In the genomic region with DNA sequence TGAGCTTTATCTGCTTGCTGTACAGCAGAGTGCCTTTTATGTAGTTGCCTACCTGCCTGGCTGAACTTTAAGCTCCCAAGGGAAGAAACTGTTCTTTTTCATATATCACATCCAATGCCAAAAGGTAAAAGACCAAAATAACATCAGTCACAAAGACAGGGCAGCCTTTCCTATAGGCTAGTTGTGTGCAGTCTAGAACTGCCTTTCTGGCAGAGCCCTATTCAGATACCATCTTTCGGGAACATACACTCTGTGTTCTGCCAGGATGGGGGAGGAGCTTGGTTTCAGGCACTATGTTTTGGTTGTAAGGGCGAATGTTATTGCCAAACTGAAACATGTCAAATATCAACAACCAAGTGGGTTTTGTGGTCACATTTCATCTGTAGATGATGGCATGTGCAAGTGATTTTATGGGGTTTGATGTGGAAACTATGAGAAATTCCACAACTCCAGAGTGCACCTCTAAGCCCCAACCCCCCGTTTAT, we compare ENCODE assay signal across 17 cellular contexts.
DNase-seq lines count a peak whose midpoint lies in the region; ATAC-seq and TF ChIP-seq lines count a peak whose summit lies in the region.
"Had no signal": no experiment of that assay in that cellular context is flagged by ENCODE, and none has a peak within 500 bp of the region (broad histone marks: within the 10 kb centered on the region; RNA-seq: fewer than 3 reads in every experiment).

No MANE protein-coding gene starts in this region.

- H3K4me1 Mint-ChIP-seq in activated naive CD8-positive, alpha-beta T cell (ENCODE audit: low read depth), result peaks cover 44% of the 10 kb centered on the region
- peaks cover 11% of the 10 kb centered on the region for H3K4me1 Mint-ChIP-seq in nephron
- no peaks in the 10 kb centered on the region for H3K4me1 Mint-ChIP-seq in stimulated activated naive B cell treated with anti-CD40 and anti-IgM and Interleukin-4, amounts not matched to agents 10 μg/mL and 1 μg/mL and 100 μg/mL, for 72 hours

- H3K27me3 Mint-ChIP-seq in activated naive CD8-positive, alpha-beta T cell, result no peaks in the 10 kb centered on the region
- H3K27me3 Mint-ChIP-seq in nephron (ENCODE audit: low read depth), result no peaks in the 10 kb centered on the region
- peaks cover 24 to 27% of the 10 kb centered on the region in 2 donors for H3K27me3 Mint-ChIP-seq in stimulated activated naive B cell treated with anti-CD40 and anti-IgM and Interleukin-4, amounts not matched to agents 10 μg/mL and 1 μg/mL and 100 μg/mL, for 72 hours

- no peaks in the 10 kb centered on the region for H3K9me3 Mint-ChIP-seq in activated naive CD8-positive, alpha-beta T cell (ENCODE audit: low read depth)
- H3K9me3 Mint-ChIP-seq in nephron, result no peaks in the 10 kb centered on the region
- no peaks in the 10 kb centered on the region for H3K9me3 Mint-ChIP-seq in stimulated activated naive B cell treated with anti-CD40 and anti-IgM and Interleukin-4, amounts not matched to agents 10 μg/mL and 1 μg/mL and 100 μg/mL, for 72 hours
- H3K9me3 Mint-ChIP-seq: mesothelial cell of epicardium had no signal

- no peak overlapping the region for H2AFZ ChIP-seq in DND-41 (ENCODE audit: low read depth, low read length)

- H3K36me3 Mint-ChIP-seq in activated naive CD8-positive, alpha-beta T cell, result no peaks in the 10 kb centered on the region
- no peaks in the 10 kb centered on the region for H3K36me3 Mint-ChIP-seq in nephron (ENCODE audit: low read depth)
- H3K36me3 Mint-ChIP-seq in stimulated activated naive B cell treated with anti-CD40 and anti-IgM and Interleukin-4, amounts not matched to agents 10 μg/mL and 1 μg/mL and 100 μg/mL, for 72 hours, result no peaks in the 10 kb centered on the region
- H3K36me3 Mint-ChIP-seq: CD4-positive, CD25-positive, alpha-beta regulatory T cell; mesothelial cell of epicardium had no signal

- H3K27ac Mint-ChIP-seq in activated naive CD8-positive, alpha-beta T cell, result peak overlapping the region; percentile 67
- peak overlapping the region in 2 of 3 experiments; percentile 9 to 50 for H3K27ac Mint-ChIP-seq in nephron
- no peak overlapping the region for H3K27ac Mint-ChIP-seq in stimulated activated naive B cell treated with anti-CD40 and anti-IgM and Interleukin-4, amounts not matched to agents 10 μg/mL and 1 μg/mL and 100 μg/mL, for 72 hours
- H3K27ac Mint-ChIP-seq: mesothelial cell of epicardium had no signal

- no peak overlapping the region for H3K4me3 ChIP-seq in BLaER1
- no peak overlapping the region for H3K4me3 ChIP-seq in DND-41 (ENCODE audit: low read depth in 1 of 2, low read length in 2 of 2)

- DNase-seq in DND-41 (no peak), GM13977 (ENCODE audit: low spot score) (no peak)
- no peak for DNase-seq in stimulated activated naive B cell treated with anti-CD40 and anti-IgM and Interleukin-4, amounts not matched to agents 10 μg/mL and 1 μg/mL and 100 μg/mL, for 72 hours
- DNase-seq: activated CD8-positive, alpha-beta memory T cell treated with anti-CD3 and anti-CD28 coated beads for 24 hours; amygdala; cortex of kidney; IMR-90; NCI-H510A; substantia nigra had no signal

- ATAC-seq in DND-41 (ENCODE audit: insufficient read depth, low read depth) (peak; percentile 22; the same call in 2 of the 3 replicates), HG03196 (IDR thresholded peaks at IDR 0.05; ENCODE audit: unreplicated experiment) (no peak), HG02938 (IDR thresholded peaks at IDR 0.05; ENCODE audit: unreplicated experiment) (no peak)
- ATAC-seq in stimulated activated naive B cell treated with anti-CD40 and anti-IgM and Interleukin-4, amounts not matched to agents 10 μg/mL and 1 μg/mL and 100 μg/mL, for 72 hours (replicated peaks), result no peak
- ATAC-seq: Panc1 had no signal

- H3K4me1 ChIP-seq in BLaER1 (peaks cover 15% of the 10 kb centered on the region), DND-41 (ENCODE audit: insufficient read depth, low read length) (no peaks in the 10 kb centered on the region)

- H3K4me2 ChIP-seq in BLaER1 (peak overlapping the region; percentile 46), DND-41 (ENCODE audit: insufficient read depth, low read length) (no peak overlapping the region)

- H3K27ac ChIP-seq in BLaER1 (no peak overlapping the region), DND-41 (ENCODE audit: low read length) (no peak overlapping the region)

- no peaks in the 10 kb centered on the region for H3K79me2 ChIP-seq in DND-41 (ENCODE audit: insufficient read depth, low read length)

- H3K27me3 ChIP-seq in BLaER1 (no peaks in the 10 kb centered on the region), DND-41 (ENCODE audit: insufficient read depth, low read length, poor library complexity) (peaks cover 1% of the 10 kb centered on the region)

- H3K9ac ChIP-seq in BLaER1, result no peak overlapping the region
- H3K9ac ChIP-seq in DND-41 (ENCODE audit: low read depth, low read length), result no peak overlapping the region

- H4K20me1 ChIP-seq in BLaER1, result no peaks in the 10 kb centered on the region
- H4K20me1 ChIP-seq in DND-41 (ENCODE audit: insufficient read depth, low read length), result no peaks in the 10 kb centered on the region

- H3K9me3 ChIP-seq in BLaER1 (no peaks in the 10 kb centered on the region), DND-41 (ENCODE audit: insufficient read depth, low read length, severe bottlenecking) (no peaks in the 10 kb centered on the region)

- H3K36me3 ChIP-seq in BLaER1, result no peaks in the 10 kb centered on the region
- no peaks in the 10 kb centered on the region for H3K36me3 ChIP-seq in DND-41 (ENCODE audit: insufficient read depth, low read length)

- TF ChIP-seq CTCF in DND-41 (IDR thresholded peaks at IDR 0.05; ENCODE audit: borderline replicate concordance, extremely low read depth, low read length, poor library complexity, severe bottlenecking) (no peak), nephron (IDR thresholded peaks at IDR 0.05; ENCODE audit: unreplicated experiment in 3 of 3) (no peak), GM13977 (IDR thresholded peaks at IDR 0.05; ENCODE audit: extremely low read depth, insufficient read depth, missing control alignments) (no peak)

- H3K4me3 Mint-ChIP-seq in activated naive CD8-positive, alpha-beta T cell, result peak overlapping the region; percentile 12
- H3K4me3 Mint-ChIP-seq in nephron, result no peak overlapping the region
- H3K4me3 Mint-ChIP-seq in stimulated activated naive B cell treated with anti-CD40 and anti-IgM and Interleukin-4, amounts not matched to agents 10 μg/mL and 1 μg/mL and 100 μg/mL, for 72 hours, result no peak overlapping the region
- H3K4me3 Mint-ChIP-seq: mesothelial cell of epicardium had no signal

- in situ Hi-C loops in GM13977 (cut with MboI; ENCODE audit: low pct_unique_long_range_greater_than_20kb, low sequenced_read_pairs, unreplicated experiment), result no loop called here
